ENCODE assay signal across 15 cellular contexts in genomic region chr3:149528344-149528657, GRCh38. TPM values are rescaled to one million over a fixed set of nuclear protein-coding genes. Genes with fewer than 3 reads are reported as not detected.
DNase-seq lines count a peak whose midpoint lies in the region; ATAC-seq and TF ChIP-seq lines count a peak whose summit lies in the region.
"Had no signal": no experiment of that assay in that cellular context is flagged by ENCODE, and none has a peak within 500 bp of the region (broad histone marks: within the 10 kb centered on the region; RNA-seq: fewer than 3 reads in every experiment).

No MANE protein-coding gene starts in this region.

- H3K36me3 Mint-ChIP-seq in activated naive CD4-positive, alpha-beta T cell treated with anti-CD3 and anti-CD28 coated beads for 36 hours (ENCODE audit: low read depth) = no peaks in the 10 kb centered on the region
- H3K36me3 Mint-ChIP-seq: activated CD4-positive, alpha-beta memory T cell treated with anti-CD3 and anti-CD28 coated beads for 36 hours had no signal

- DNase-seq in left ventricle myocardium inferior = no peak
- DNase-seq in Right ventricle myocardium inferior (ENCODE audit: missing footprints) = no peak
- no peak for DNase-seq in esophagus squamous epithelium (lab: John Stamatoyannopoulos, UW)
- no peak for DNase-seq in upper lobe of right lung
- DNase-seq in activated naive CD4-positive, alpha-beta T cell treated with anti-CD3 and anti-CD28 coated beads for 36 hours = no peak
- no peak for DNase-seq in ecto neural progenitor cell (ENCODE audit: low spot score)
- no peak for DNase-seq in HK-2 (ENCODE audit: unreplicated experiment)
- DNase-seq: activated CD4-positive, alpha-beta memory T cell treated with anti-CD3 and anti-CD28 coated beads for 36 hours; effector CD8-positive, alpha-beta T cell; foreskin fibroblast; GF-D8; stimulated activated CD4-positive, alpha-beta T cell treated with anti-CD3 and anti-CD28 coated beads, Interleukin-4, amount 100 ng/mL, for 1 hour had no signal

- H3K4me3 Mint-ChIP-seq in activated naive CD4-positive, alpha-beta T cell treated with anti-CD3 and anti-CD28 coated beads for 36 hours = no peak overlapping the region
- H3K4me3 Mint-ChIP-seq: activated CD4-positive, alpha-beta memory T cell treated with anti-CD3 and anti-CD28 coated beads for 36 hours; activated T-helper 17 cell treated with anti-CD3 and anti-CD28 coated beads, Interleukin-2, amount 50 U/mL, for 72 hours had no signal

- CTCF ChIA-PET in activated naive CD4-positive, alpha-beta T cell treated with anti-CD3 and anti-CD28 coated beads for 36 hours (lab: Charles Lee) = no interaction called here

- 62 to 69% methylated on average over 4 of the region's 4 CpGs for WGBS in esophagus squamous epithelium, 2 donors

- no peaks in the 10 kb centered on the region for H3K9me3 Mint-ChIP-seq in activated naive CD4-positive, alpha-beta T cell treated with anti-CD3 and anti-CD28 coated beads for 36 hours
- H3K9me3 Mint-ChIP-seq: activated CD4-positive, alpha-beta memory T cell treated with anti-CD3 and anti-CD28 coated beads for 36 hours; activated T-helper 17 cell treated with anti-CD3 and anti-CD28 coated beads, Interleukin-2, amount 50 U/mL, for 72 hours had no signal

- TF ChIP-seq POLR2A in esophagus squamous epithelium (IDR thresholded peaks at IDR 0.05) = no peak

- H3K27ac ChIP-seq in left ventricle myocardium inferior (replicated peaks) = peak overlapping the region; percentile 66
- peak overlapping the region in 3 of 4 donors; percentile 65 to 66 (median 65) for H3K27ac ChIP-seq in esophagus squamous epithelium
- peak overlapping the region; percentile 10 for H3K27ac ChIP-seq in muscle layer of colon (ENCODE audit: low read depth, low read length)
- peak overlapping the region; percentile 86 for H3K27ac ChIP-seq in upper lobe of right lung

- H3K36me3 ChIP-seq in left ventricle myocardium inferior = peaks cover 26% of the 10 kb centered on the region
- peaks cover 0 to 35% (median 0%) of the 10 kb centered on the region in 3 donors for H3K36me3 ChIP-seq in esophagus squamous epithelium
- peaks cover 27% of the 10 kb centered on the region for H3K36me3 ChIP-seq in muscle layer of colon (ENCODE audit: insufficient read depth, low read length)
- peaks cover 26% of the 10 kb centered on the region for H3K36me3 ChIP-seq in upper lobe of right lung

- H3K4me1 ChIP-seq in left ventricle myocardium inferior = peaks cover 43% of the 10 kb centered on the region
- H3K4me1 ChIP-seq in esophagus squamous epithelium = peaks cover 0 to 42% (median 16%) of the 10 kb centered on the region in 3 donors
- H3K4me1 ChIP-seq in muscle layer of colon (ENCODE audit: insufficient read depth, low read length) = peaks cover 36% of the 10 kb centered on the region
- H3K4me1 ChIP-seq in upper lobe of right lung = peaks cover 36% of the 10 kb centered on the region

- H3K9me3 ChIP-seq in left ventricle myocardium inferior (replicated peaks) (no peaks in the 10 kb centered on the region), esophagus squamous epithelium (no peaks in the 10 kb centered on the region), muscle layer of colon (ENCODE audit: low read length) (no peaks in the 10 kb centered on the region), upper lobe of right lung (no peaks in the 10 kb centered on the region)

- H3K27me3 ChIP-seq in left ventricle myocardium inferior (ENCODE audit: low read depth) = no peaks in the 10 kb centered on the region
- no peaks in the 10 kb centered on the region for H3K27me3 ChIP-seq in esophagus squamous epithelium
- no peaks in the 10 kb centered on the region for H3K27me3 ChIP-seq in muscle layer of colon (ENCODE audit: control insufficient read depth in 1 of 2, insufficient read depth in 2 of 2, low read length in 2 of 2)
- no peaks in the 10 kb centered on the region for H3K27me3 ChIP-seq in upper lobe of right lung

- ATAC-seq in Right ventricle myocardium inferior (no peak), upper lobe of right lung (no peak)
- ATAC-seq: activated T-helper 17 cell treated with anti-CD3 and anti-CD28 coated beads, Interleukin-2, amount 50 U/mL, for 72 hours had no signal

- intact Hi-C loops in left ventricle myocardium inferior (cut with micrococcal nuclease) = no loop called here
- intact Hi-C loops in Right ventricle myocardium inferior (cut with DNase I) = no loop called here
- intact Hi-C loops in esophagus squamous epithelium (cut with DNase I) = no loop called here
- intact Hi-C loops in upper lobe of right lung (cut with DNase I) = no loop called here
- intact Hi-C loops in activated naive CD4-positive, alpha-beta T cell treated with anti-CD3 and anti-CD28 coated beads for 36 hours (cut with micrococcal nuclease) = no loop called here

- no peak overlapping the region for H3K4me3 ChIP-seq in left ventricle myocardium inferior
- H3K4me3 ChIP-seq in esophagus squamous epithelium = no peak overlapping the region
- no peak overlapping the region for H3K4me3 ChIP-seq in muscle layer of colon (ENCODE audit: low read depth in 1 of 2, low read length in 2 of 2)
- no peak overlapping the region for H3K4me3 ChIP-seq in upper lobe of right lung

- no peak overlapping the region for H3K27ac Mint-ChIP-seq in activated naive CD4-positive, alpha-beta T cell treated with anti-CD3 and anti-CD28 coated beads for 36 hours
- H3K27ac Mint-ChIP-seq: activated CD4-positive, alpha-beta memory T cell treated with anti-CD3 and anti-CD28 coated beads for 36 hours; activated T-helper 17 cell treated with anti-CD3 and anti-CD28 coated beads, Interleukin-2, amount 50 U/mL, for 72 hours had no signal

- peaks cover 6% of the 10 kb centered on the region for H3K27me3 Mint-ChIP-seq in activated naive CD4-positive, alpha-beta T cell treated with anti-CD3 and anti-CD28 coated beads for 36 hours (ENCODE audit: low read depth)
- H3K27me3 Mint-ChIP-seq: activated CD4-positive, alpha-beta memory T cell treated with anti-CD3 and anti-CD28 coated beads for 36 hours had no signal

- H3K4me1 Mint-ChIP-seq in activated naive CD4-positive, alpha-beta T cell treated with anti-CD3 and anti-CD28 coated beads for 36 hours (ENCODE audit: low read depth) = peaks cover 3% of the 10 kb centered on the region
- H3K4me1 Mint-ChIP-seq: activated T-helper 17 cell treated with anti-CD3 and anti-CD28 coated beads, Interleukin-2, amount 50 U/mL, for 72 hours had no signal

- no peak overlapping the region for H3K9ac ChIP-seq in muscle layer of colon (ENCODE audit: low read length)

- TF ChIP-seq CTCF in left ventricle myocardium inferior (IDR thresholded peaks at IDR 0.05; ENCODE audit: borderline replicate concordance) (no peak), esophagus squamous epithelium (IDR thresholded peaks at IDR 0.05) (no peak), upper lobe of right lung (IDR thresholded peaks at IDR 0.05) (no peak)

RNA-seq across cellular contexts. Expression of gene TM4SF4, which starts 53.8 kb away (rescaled TPM):
- total RNA-seq in left ventricle myocardium inferior = not detected
- not detected for total RNA-seq in Right ventricle myocardium inferior
- not detected for total RNA-seq in esophagus squamous epithelium
- 0.49 TPM for total RNA-seq in upper lobe of right lung
- not detected for total RNA-seq in activated naive CD4-positive, alpha-beta T cell treated with anti-CD3 and anti-CD28 coated beads for 36 hours
- total RNA-seq: activated CD4-positive, alpha-beta memory T cell treated with anti-CD3 and anti-CD28 coated beads for 36 hours; activated T-helper 17 cell treated with anti-CD3 and anti-CD28 coated beads, Interleukin-2, amount 50 U/mL, for 72 hours; SK-MEL-5 had no signal

Comparison
In these comparisons a context has a peak if more than half of its experiments do, and no peak if none do; other contexts are left out.
1. H3K27ac ChIP-seq: peak in every context shown above with its lines; median percentile 86 in upper lobe of right lung; 66 in left ventricle myocardium inferior; 65 in esophagus squamous epithelium; 10 in muscle layer of colon.